27 cellular contexts compared by ENCODE assay signal in genomic region chr1:115609021-115609420, GRCh38.
"Had no signal": no experiment of that assay in that cellular context is flagged by ENCODE, and none has a peak within 500 bp of the region (broad histone marks: within the 10 kb centered on the region; RNA-seq: fewer than 3 reads in every experiment).

No MANE protein-coding gene starts in this region.

- H3K27me3 ChIP-seq: adrenal gland, ascending aorta, brain microvascular endothelial cell, gastrocnemius medialis, right atrium auricular region, testis, transverse colon had no signal

- H3K4me3 Mint-ChIP-seq: activated B cell treated with CpG ODN at 0.5 μM for 24 hours; activated naive CD4-positive, alpha-beta T cell treated with anti-CD3 and anti-CD28 coated beads for 36 hours; activated naive CD8-positive, alpha-beta T cell treated with anti-CD3 and anti-CD28 coated beads for 36 hours; activated T-helper 1 cell treated with anti-CD3 and anti-CD28 coated beads, Interleukin-12 subunit alpha, Interleukin-12 subunit beta, Interleukin-2, Interleukin-4 antibody, amounts not matched to agents 30 ng/mL and 10 ng/mL and 1 ng/mL, durations not matched to agents 14 hours and 24 hours and 36 hours; dendritic cell treated with granulocyte-macrophage colony-stimulating factor and Interleukin-4, amounts not matched to agents 40 ng/mL and 50 ng/mL, for 4 days; endodermal cell; naive thymus-derived CD8-positive, alpha-beta T cell; neural crest cell; T-cell had no signal

- ATAC-seq: naive thymus-derived CD8-positive, alpha-beta T cell; stimulated activated naive CD8-positive, alpha-beta T cell treated with anti-CD3 and anti-CD28 coated beads, Interleukin-15, Interleukin-2, amounts not matched to agents 100 U/mL and 50 U/mL, for 24 hours; T-cell had no signal

- H3K9me3 ChIP-seq: adrenal gland, ascending aorta, gastrocnemius medialis, psoas muscle, testis, transverse colon had no signal

- H3K27me3 Mint-ChIP-seq: activated naive CD8-positive, alpha-beta T cell treated with anti-CD3 and anti-CD28 coated beads for 36 hours had no signal

- H3K36me3 Mint-ChIP-seq: activated naive CD8-positive, alpha-beta T cell treated with anti-CD3 and anti-CD28 coated beads for 36 hours; naive thymus-derived CD8-positive, alpha-beta T cell; T-cell had no signal

- H3K4me1 ChIP-seq: adrenal gland, ascending aorta, gastrocnemius medialis, parathyroid adenoma, psoas muscle, right atrium auricular region, testis, transverse colon had no signal

- DNase-seq: activated B cell treated with CpG ODN at 0.5 μM for 24 hours; activated effector memory CD4-positive, alpha-beta T cell treated with anti-CD3 and anti-CD28 coated beads, Interleukin-2, amount 50 U/mL, for 16 hours; activated naive CD4-positive, alpha-beta T cell treated with anti-CD3 and anti-CD28 coated beads for 36 hours; activated naive CD8-positive, alpha-beta T cell treated with anti-CD3 and anti-CD28 coated beads for 36 hours; adrenal gland; brain microvascular endothelial cell; central memory CD4-positive, alpha-beta T cell; endodermal cell; gastrocnemius medialis; glutamatergic neuron; left cardiac atrium; left ventricle myocardium superior; naive thymus-derived CD8-positive, alpha-beta T cell; nucleus accumbens; psoas muscle; stimulated activated CD4-positive, alpha-beta T cell treated with anti-CD3 and anti-CD28 coated beads, Interleukin-15, amount 100 ng/mL, for 24 hours; stimulated activated CD4-positive, alpha-beta T cell treated with anti-CD3 and anti-CD28 coated beads, Interleukin-2, amount 100 ng/mL, for 24 hours; stimulated activated naive CD8-positive, alpha-beta T cell treated with anti-CD3 and anti-CD28 coated beads, Interleukin-15, Interleukin-2, amounts not matched to agents 100 U/mL and 50 U/mL, for 24 hours; T-cell; testis; transverse colon had no signal

- H3K4me3 ChIP-seq: adrenal gland, ascending aorta, gastrocnemius medialis, psoas muscle, right atrium auricular region, testis, transverse colon had no signal

- H3K27ac Mint-ChIP-seq: activated B cell treated with CpG ODN at 0.5 μM for 24 hours; activated naive CD4-positive, alpha-beta T cell treated with anti-CD3 and anti-CD28 coated beads for 36 hours; activated naive CD8-positive, alpha-beta T cell treated with anti-CD3 and anti-CD28 coated beads for 36 hours; activated T-helper 1 cell treated with anti-CD3 and anti-CD28 coated beads, Interleukin-12 subunit alpha, Interleukin-12 subunit beta, Interleukin-2, Interleukin-4 antibody, amounts not matched to agents 30 ng/mL and 10 ng/mL and 1 ng/mL, durations not matched to agents 14 hours and 24 hours and 36 hours; dendritic cell treated with granulocyte-macrophage colony-stimulating factor and Interleukin-4, amounts not matched to agents 40 ng/mL and 50 ng/mL, for 4 days; endodermal cell; naive thymus-derived CD8-positive, alpha-beta T cell; T-cell had no signal

- H3K4me1 Mint-ChIP-seq: activated B cell treated with CpG ODN at 0.5 μM for 24 hours; activated naive CD8-positive, alpha-beta T cell treated with anti-CD3 and anti-CD28 coated beads for 36 hours; naive thymus-derived CD8-positive, alpha-beta T cell; T-cell had no signal

- H3K36me3 ChIP-seq: adrenal gland, ascending aorta, brain microvascular endothelial cell, gastrocnemius medialis, right atrium auricular region, transverse colon had no signal

- H3K9me3 Mint-ChIP-seq: activated naive CD4-positive, alpha-beta T cell treated with anti-CD3 and anti-CD28 coated beads for 36 hours; activated naive CD8-positive, alpha-beta T cell treated with anti-CD3 and anti-CD28 coated beads for 36 hours; activated T-helper 1 cell treated with anti-CD3 and anti-CD28 coated beads, Interleukin-12 subunit alpha, Interleukin-12 subunit beta, Interleukin-2, Interleukin-4 antibody, amounts not matched to agents 30 ng/mL and 10 ng/mL and 1 ng/mL, durations not matched to agents 14 hours and 24 hours and 36 hours; dendritic cell treated with granulocyte-macrophage colony-stimulating factor and Interleukin-4, amounts not matched to agents 40 ng/mL and 50 ng/mL, for 4 days had no signal

- H3K27ac ChIP-seq: adrenal gland, ascending aorta, brain microvascular endothelial cell, gastrocnemius medialis, parathyroid adenoma, psoas muscle, right atrium auricular region, testis, transverse colon had no signal
